8 cellular contexts compared by ENCODE assay signal in genomic region chr7:19665399-19666008, GRCh38. TPM values are rescaled to one million over a fixed set of nuclear protein-coding genes. Genes with fewer than 3 reads are reported as not detected.
DNase-seq lines count a peak whose midpoint lies in the region; ATAC-seq and TF ChIP-seq lines count a peak whose summit lies in the region.

No MANE protein-coding gene starts in this region.

- H3K27me3 Mint-ChIP-seq in chondrocyte (ENCODE audit: low read depth) (peaks cover 7% of the 10 kb centered on the region), nephron progenitor cell (ENCODE audit: low read depth, poor library complexity) (peaks cover 10% of the 10 kb centered on the region)

- H3K4me3 Mint-ChIP-seq in chondrocyte (ENCODE audit: unreplicated experiment) = no peak overlapping the region
- no peak overlapping the region for H3K4me3 Mint-ChIP-seq in nephron progenitor cell

- H3K27ac Mint-ChIP-seq in chondrocyte (ENCODE audit: unreplicated experiment) (no peak overlapping the region), nephron progenitor cell (no peak overlapping the region)

- DNase-seq in AG04449 (ENCODE audit: low read depth, low spot score) (no peak), NCI-H748 treated with DMSO at 0.1 percent for 48 hours (lab: John Stamatoyannopoulos, UW) (peak; percentile 26), chondrocyte (ENCODE audit: low spot score) (no peak), nephron progenitor cell (no peak)
- no peak for DNase-seq in effector CD4-positive, alpha-beta T cell

- no peak for TF ChIP-seq POLR2A in GM18505 (IDR thresholded peaks at IDR 0.05; ENCODE audit: borderline replicate concordance, extremely low read depth, insufficient read depth, insufficient read length)

- H3K4me1 Mint-ChIP-seq in chondrocyte (ENCODE audit: low read depth) (peaks cover 3% of the 10 kb centered on the region), nephron progenitor cell (peaks cover 4% of the 10 kb centered on the region)

- POLR2A ChIA-PET in AG04449 (lab: Yijun Ruan, JAX) = no interaction called here

- H3K36me3 Mint-ChIP-seq in chondrocyte (ENCODE audit: low read depth) (no peaks in the 10 kb centered on the region), nephron progenitor cell (ENCODE audit: low read depth) (no peaks in the 10 kb centered on the region)

- peak; percentile 37 for ATAC-seq in GM18505 (IDR thresholded peaks at IDR 0.05; ENCODE audit: unreplicated experiment)
- peak; percentile 50 for ATAC-seq in HG03159 (IDR thresholded peaks at IDR 0.05; ENCODE audit: unreplicated experiment)
- ATAC-seq in HG02571 (IDR thresholded peaks at IDR 0.05; ENCODE audit: unreplicated experiment) = no peak

- CTCF ChIA-PET in AG04449 (lab: Yijun Ruan, JAX) = interaction anchor here (0.6 to 3.6 kb wide), 7 partner anchors 9 to 1313 kb away, joined by 3 to 19 read pairs (median 4); no protein-coding TSS in a partner anchor

- H3K4me3 ChIP-seq in AG04449 (ENCODE audit: low read depth, low read length) = no peak overlapping the region

- TF ChIP-seq CTCF in AG04449 (IDR thresholded peaks at IDR 0.05; ENCODE audit: insufficient read depth, low read length, missing control alignments) (peak; percentile 3), chondrocyte (IDR thresholded peaks at IDR 0.05) (peak; percentile 96), nephron progenitor cell (IDR thresholded peaks at IDR 0.05) (peak; percentile 69)

- H3K9me3 Mint-ChIP-seq in chondrocyte (ENCODE audit: low read depth) (peaks cover 4% of the 10 kb centered on the region), nephron progenitor cell (no peaks in the 10 kb centered on the region)

RNA-seq across cellular contexts. Expression of gene POLR1F, which starts 43.3 kb away (rescaled TPM):
- total RNA-seq in chondrocyte = 10.6 to 11.9 TPM (median 11.6 TPM) in 3 replicates

Comparison
In these comparisons a context has a peak if more than half of its experiments do, and no peak if none do; other contexts are left out.
1. CTCF ChIP-seq: peak in every context shown above with its lines; median percentile 96 in chondrocyte; 69 in nephron progenitor cell; 3 in AG04449.